8 cellular contexts compared by ENCODE assay signal in the genomic region with DNA sequence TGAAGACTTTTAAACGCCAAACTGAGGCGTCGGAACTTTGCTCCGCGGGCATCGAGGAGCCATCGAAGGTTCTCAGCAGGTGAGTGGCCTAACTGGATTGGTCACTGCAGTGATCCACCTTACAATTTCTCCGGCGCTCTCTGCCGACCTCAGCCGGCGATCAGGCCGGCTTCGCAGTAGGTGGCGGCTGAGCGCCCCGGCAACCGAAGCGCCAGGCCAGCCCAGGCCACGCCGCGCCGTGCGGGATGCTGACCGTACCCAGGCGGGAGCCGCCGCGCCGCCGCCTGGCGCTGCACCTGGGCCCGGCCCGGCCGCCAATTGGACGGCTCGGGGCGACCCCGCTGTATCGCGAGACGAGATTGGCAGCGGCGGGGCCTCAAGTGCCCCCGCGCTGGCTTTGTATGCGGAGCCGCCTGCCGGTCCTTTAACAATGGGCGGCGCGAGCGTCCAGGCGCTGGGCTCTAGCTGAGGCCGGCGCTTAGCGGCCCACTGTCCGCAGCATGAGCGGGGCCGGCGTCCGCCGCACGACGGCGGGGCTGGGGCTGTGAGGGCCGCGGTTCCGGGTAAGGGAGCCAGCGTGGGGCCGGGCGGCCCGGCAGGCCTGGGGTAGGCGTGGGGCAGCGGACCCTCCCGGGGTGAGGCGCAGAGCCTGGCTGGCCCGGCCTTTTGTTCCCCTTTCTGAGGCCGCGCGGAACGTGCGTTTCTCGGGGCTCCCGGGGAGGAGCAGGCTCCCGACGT. TPM values are rescaled to one million over a fixed set of nuclear protein-coding genes. Genes with fewer than 3 reads are reported as not detected.
DNase-seq lines count a peak whose midpoint lies in the region; ATAC-seq and TF ChIP-seq lines count a peak whose summit lies in the region.

A gene with protein sequence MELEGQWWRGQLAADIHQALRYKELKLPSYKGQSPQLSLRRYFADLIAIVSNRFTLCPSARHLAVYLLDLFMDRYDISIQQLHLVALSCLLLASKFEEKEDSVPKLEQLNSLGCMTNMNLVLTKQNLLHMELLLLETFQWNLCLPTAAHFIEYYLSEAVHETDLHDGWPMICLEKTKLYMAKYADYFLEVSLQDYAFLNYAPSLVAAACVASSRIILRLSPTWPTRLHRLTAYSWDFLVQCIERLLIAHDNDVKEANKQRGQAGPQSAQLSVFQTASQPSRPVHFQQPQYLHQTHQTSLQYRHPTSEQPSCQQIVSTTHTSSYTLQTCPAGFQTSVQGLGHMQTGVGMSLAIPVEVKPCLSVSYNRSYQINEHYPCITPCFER (plus strand): TSS at position 427 of the 738 bp plus-strand sequence. CDS start 811 bp downstream, outside the sequence.

- H3K27ac Mint-ChIP-seq in neural crest cell (ENCODE audit: unreplicated experiment) = peak within 1 kb of the TSS; percentile 98
- peak within 1 kb of the TSS; percentile 95 to 97 for H3K27ac Mint-ChIP-seq in stimulated activated naive CD8-positive, alpha-beta T cell treated with anti-CD3 and anti-CD28 coated beads, Interleukin-15, amount 100 ng/mL, for 72 hours

- peaks cover 16% of the 10 kb centered on the region for H3K36me3 Mint-ChIP-seq in neural crest cell (ENCODE audit: low read depth)

- H3K4me3 Mint-ChIP-seq in neural crest cell = peak within 1 kb of the TSS; percentile 96
- peak within 1 kb of the TSS; percentile 89 to 99 for H3K4me3 Mint-ChIP-seq in stimulated activated naive CD8-positive, alpha-beta T cell treated with anti-CD3 and anti-CD28 coated beads, Interleukin-15, amount 100 ng/mL, for 72 hours

- H2AFZ ChIP-seq in KMS-11 (ENCODE audit: low read depth) = peak within 1 kb of the TSS; percentile 87

- DNase-seq in EH (ENCODE audit: low read depth) = peak; percentile 91
- peak; percentile 92 for DNase-seq in activated effector memory CD4-positive, alpha-beta T cell treated with anti-CD3 and anti-CD28 coated beads, Interleukin-2, amount 50 U/mL, for 16 hours
- peak; percentile 39 to 72 for DNase-seq in foreskin keratinocyte
- DNase-seq in neural crest cell (ENCODE audit: low read depth, low spot score) = peak; percentile 79
- DNase-seq in stimulated activated naive CD8-positive, alpha-beta T cell treated with anti-CD3 and anti-CD28 coated beads, Interleukin-15, amount 100 ng/mL, for 72 hours = peak; percentile 84 to 87

- no peaks in the 10 kb centered on the region for H3K27me3 ChIP-seq in KMS-11 (ENCODE audit: insufficient read depth, low read depth)
- no peaks in the 10 kb centered on the region for H3K27me3 ChIP-seq in foreskin keratinocyte

- ATAC-seq in GM21786 (IDR thresholded peaks at IDR 0.05; ENCODE audit: unreplicated experiment) (peak; percentile 89), foreskin keratinocyte (peak; percentile 94)
- peak; percentile 94 for ATAC-seq in stimulated activated naive CD8-positive, alpha-beta T cell treated with anti-CD3 and anti-CD28 coated beads, Interleukin-15, amount 100 ng/mL, for 72 hours

- peaks cover 4% of the 10 kb centered on the region for H3K27me3 Mint-ChIP-seq in neural crest cell (ENCODE audit: low read depth)
- peaks cover 9% of the 10 kb centered on the region for H3K27me3 Mint-ChIP-seq in stimulated activated naive CD8-positive, alpha-beta T cell treated with anti-CD3 and anti-CD28 coated beads, Interleukin-15, amount 100 ng/mL, for 72 hours

- H3K27ac ChIP-seq in KMS-11 = peak within 1 kb of the TSS; percentile 9; the same call in 1 of the 2 replicates
- H3K27ac ChIP-seq in foreskin keratinocyte = peak within 1 kb of the TSS; percentile 87

- H3K4me1 Mint-ChIP-seq in neural crest cell = peaks cover 35% of the 10 kb centered on the region
- peaks cover 38% of the 10 kb centered on the region for H3K4me1 Mint-ChIP-seq in stimulated activated naive CD8-positive, alpha-beta T cell treated with anti-CD3 and anti-CD28 coated beads, Interleukin-15, amount 100 ng/mL, for 72 hours

- TF ChIP-seq POLR2A in Raji (IDR thresholded peaks at IDR 0.05; ENCODE audit: insufficient read depth, low read depth, low read length) = peak; percentile 71

- H3K9me3 Mint-ChIP-seq in neural crest cell = no peaks in the 10 kb centered on the region
- H3K9me3 Mint-ChIP-seq in stimulated activated naive CD8-positive, alpha-beta T cell treated with anti-CD3 and anti-CD28 coated beads, Interleukin-15, amount 100 ng/mL, for 72 hours = no peaks in the 10 kb centered on the region

- H4K20me1 ChIP-seq in KMS-11 (ENCODE audit: insufficient read depth) = no peaks in the 10 kb centered on the region

- no peak for TF ChIP-seq CTCF in KMS-11 (conservative IDR thresholded peaks at IDR 0.05; ENCODE audit: low read depth, low read length)
- peak; percentile 38 for TF ChIP-seq CTCF in foreskin keratinocyte (conservative IDR thresholded peaks at IDR 0.05)
- TF ChIP-seq CTCF in neural crest cell (conservative IDR thresholded peaks at IDR 0.05) = peak; percentile 28

- H3K4me3 ChIP-seq in KMS-11 (IDR thresholded peaks at IDR 0.05; ENCODE audit: insufficient read depth, low read depth, low read length) = no peak within 1 kb of the TSS

- peak within 1 kb of the TSS; percentile 83 for H3K9ac ChIP-seq in KMS-11

- peak within 1 kb of the TSS; percentile 67 for H3K4me2 ChIP-seq in KMS-11

- H3K4me1 ChIP-seq in KMS-11 (ENCODE audit: low read depth, poor library complexity, severe bottlenecking) (peaks cover 4% of the 10 kb centered on the region), foreskin keratinocyte (peaks cover 9% of the 10 kb centered on the region)

- H3K36me3 ChIP-seq in KMS-11 (ENCODE audit: insufficient read depth) = no peaks in the 10 kb centered on the region

- no peaks in the 10 kb centered on the region for H3K79me2 ChIP-seq in KMS-11 (ENCODE audit: insufficient read depth, low read depth)

RNA-seq across cellular contexts. Expression of the gene that starts here (rescaled TPM):
- total RNA-seq in foreskin keratinocyte = 7.9 and 8.5 TPM in 2 replicates
- polyA plus RNA-seq in foreskin keratinocyte = 1.9 and 2.3 TPM in 2 replicates
- total RNA-seq in neural crest cell = 61.3 and 62.6 TPM in 2 replicates
